Comparison of ENCODE assay signal across 1 cellular context in the genomic region with DNA sequence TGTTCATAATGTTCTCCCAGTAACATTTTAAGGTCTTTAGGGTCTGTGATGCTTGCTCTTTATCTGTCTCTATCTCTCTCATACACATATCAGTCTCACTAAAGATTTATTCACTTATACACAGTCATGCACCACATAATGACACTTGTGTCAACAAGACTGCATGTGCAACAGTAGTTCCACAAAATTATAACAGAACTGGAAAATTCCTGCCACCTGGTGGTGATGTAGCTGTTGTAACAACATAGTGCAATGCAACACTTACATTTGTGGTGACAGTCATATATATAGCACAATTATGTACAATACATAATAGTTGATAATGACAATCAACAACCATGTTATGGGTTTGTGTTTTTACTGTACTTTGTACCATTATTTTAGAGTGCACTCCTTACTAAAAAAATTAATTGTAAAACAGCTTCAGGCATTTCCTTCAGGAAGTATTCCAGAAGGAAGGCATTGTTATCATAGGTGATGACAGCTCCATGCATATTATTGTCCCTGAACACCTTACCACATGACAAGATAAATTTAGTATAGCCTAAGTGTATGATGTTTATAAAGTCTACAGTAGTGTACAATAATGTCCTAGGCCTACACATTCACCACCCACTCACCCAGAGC.
TF ChIP-seq lines count a peak whose summit lies in the region.

No MANE protein-coding gene starts in this region.

TF ChIP-seq in GM23338, 12 proteins besides CTCF, POLR2A, EP300 and RAD21 (continued from another document):
- TF ChIP-seq ZNF462 (CRISPR knock-in tag; IDR thresholded peaks at IDR 0.05), result no peak
- no peak for TF ChIP-seq ETS1 (IDR thresholded peaks at IDR 0.05)
- TF ChIP-seq STAT1 (IDR thresholded peaks at IDR 0.05; ENCODE audit: unreplicated experiment), result no peak
- TF ChIP-seq POLR2AphosphoS5 (IDR thresholded peaks at IDR 0.05; ENCODE audit: low read depth), result no peak
- TF ChIP-seq EZH2phosphoT487 (IDR thresholded peaks at IDR 0.05; ENCODE audit: unreplicated experiment), result no peak
- TF ChIP-seq JUNB (IDR thresholded peaks at IDR 0.05; ENCODE audit: unreplicated experiment), result no peak
